ENCODE assay signal across 1 cellular context in the genomic region with DNA sequence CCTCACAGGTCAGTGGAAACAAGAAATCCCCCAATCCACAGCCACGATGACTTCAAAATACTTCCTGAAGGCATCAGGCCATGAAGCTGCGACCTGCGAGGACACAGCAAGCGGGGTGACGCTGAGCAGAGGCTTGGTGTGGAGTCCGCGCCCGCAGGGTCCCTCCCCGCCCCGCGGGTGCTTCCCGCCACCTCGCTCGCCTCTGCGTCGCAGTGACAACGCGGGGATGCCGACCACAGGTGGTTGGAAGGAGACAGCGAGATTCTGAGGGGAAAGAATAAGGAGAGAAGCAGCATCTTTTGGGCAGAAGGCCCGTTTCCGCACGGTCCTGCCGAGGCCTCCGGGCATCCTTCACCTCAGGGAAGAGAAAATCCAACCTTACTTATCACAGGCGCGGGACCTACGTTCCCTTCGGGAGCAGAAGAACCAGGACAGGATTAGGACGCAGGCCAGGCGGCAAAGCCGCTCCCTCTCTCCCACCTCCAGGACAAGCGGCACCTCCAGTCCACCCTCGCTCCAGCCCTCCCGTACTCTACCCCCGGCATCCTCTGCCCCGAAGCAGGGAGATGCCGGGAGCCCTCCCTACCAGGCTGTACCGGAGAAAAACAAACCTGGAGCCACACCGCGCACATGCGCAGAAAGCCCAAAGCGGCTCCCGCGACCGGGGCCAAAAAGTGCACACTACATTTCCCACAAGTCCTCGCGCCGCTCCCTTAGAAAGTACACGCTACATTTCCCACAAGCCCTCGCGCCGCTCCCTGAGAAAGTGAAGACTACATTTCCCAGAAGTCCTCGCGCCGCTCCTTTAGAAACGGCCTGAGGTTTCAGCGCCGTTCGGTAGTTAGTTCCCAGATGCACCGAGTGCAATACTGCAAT.
A peak's percentile ranks its signal among the peaks of the same experiment; 100 is the strongest.
TF ChIP-seq lines count a peak whose summit lies in the region.

No MANE protein-coding gene starts in this region.

TF ChIP-seq in HepG2, 621 proteins besides CTCF, POLR2A, EP300 and RAD21 (continued from another document and continues in another):
- TF ChIP-seq, protein P1, sequence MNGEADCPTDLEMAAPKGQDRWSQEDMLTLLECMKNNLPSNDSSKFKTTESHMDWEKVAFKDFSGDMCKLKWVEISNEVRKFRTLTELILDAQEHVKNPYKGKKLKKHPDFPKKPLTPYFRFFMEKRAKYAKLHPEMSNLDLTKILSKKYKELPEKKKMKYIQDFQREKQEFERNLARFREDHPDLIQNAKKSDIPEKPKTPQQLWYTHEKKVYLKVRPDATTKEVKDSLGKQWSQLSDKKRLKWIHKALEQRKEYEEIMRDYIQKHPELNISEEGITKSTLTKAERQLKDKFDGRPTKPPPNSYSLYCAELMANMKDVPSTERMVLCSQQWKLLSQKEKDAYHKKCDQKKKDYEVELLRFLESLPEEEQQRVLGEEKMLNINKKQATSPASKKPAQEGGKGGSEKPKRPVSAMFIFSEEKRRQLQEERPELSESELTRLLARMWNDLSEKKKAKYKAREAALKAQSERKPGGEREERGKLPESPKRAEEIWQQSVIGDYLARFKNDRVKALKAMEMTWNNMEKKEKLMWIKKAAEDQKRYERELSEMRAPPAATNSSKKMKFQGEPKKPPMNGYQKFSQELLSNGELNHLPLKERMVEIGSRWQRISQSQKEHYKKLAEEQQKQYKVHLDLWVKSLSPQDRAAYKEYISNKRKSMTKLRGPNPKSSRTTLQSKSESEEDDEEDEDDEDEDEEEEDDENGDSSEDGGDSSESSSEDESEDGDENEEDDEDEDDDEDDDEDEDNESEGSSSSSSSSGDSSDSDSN (CRISPR knock-in tag; IDR thresholded peaks at IDR 0.05): peak; percentile 77
- TF ChIP-seq ZNF431 (CRISPR knock-in tag; IDR thresholded peaks at IDR 0.05; ENCODE audit: borderline replicate concordance, low read depth) (no peak), KDM5A (IDR thresholded peaks at IDR 0.05; ENCODE audit: borderline replicate concordance, low read length) (peak; percentile 41; the same call in 1 of the 2 replicates), SAP130 (CRISPR knock-in tag; IDR thresholded peaks at IDR 0.05; ENCODE audit: low read depth) (peak; percentile 60), PAX8 (CRISPR knock-in tag; IDR thresholded peaks at IDR 0.05; ENCODE audit: borderline replicate concordance) (0 out of 2 replicates have a peak, but pooled peaks have one; percentile 20), AGO1 (IDR thresholded peaks at IDR 0.05; ENCODE audit: low read depth, low read length, poor library complexity, severe bottlenecking) (peak; percentile 27), ZBTB7B (CRISPR knock-in tag; IDR thresholded peaks at IDR 0.05) (0 out of 2 replicates have a peak, but pooled peaks have one; percentile 16), MED1 (CRISPR knock-in tag; IDR thresholded peaks at IDR 0.05) (peak; percentile 63), ZNF383 (CRISPR knock-in tag; IDR thresholded peaks at IDR 0.05; ENCODE audit: borderline replicate concordance) (peak; percentile 79; the same call in 1 of the 2 replicates), KMT2B (CRISPR knock-in tag; IDR thresholded peaks at IDR 0.05) (peak; percentile 54), NFIB (CRISPR knock-in tag; IDR thresholded peaks at IDR 0.05; ENCODE audit: borderline replicate concordance) (no peak), POLR2AphosphoS2 (IDR thresholded peaks at IDR 0.05; ENCODE audit: low read depth, low read length) (no peak), NFE2 (CRISPR knock-in tag; IDR thresholded peaks at IDR 0.05) (no peak), PAWR (CRISPR knock-in tag; IDR thresholded peaks at IDR 0.05; ENCODE audit: borderline replicate concordance) (peak; percentile 88; the same call in 1 of the 2 replicates), MYC (CRISPR knock-in tag; IDR thresholded peaks at IDR 0.05; ENCODE audit: borderline replicate concordance) (peak; percentile 64; the same call in 1 of the 2 replicates), ZNF292 (CRISPR knock-in tag; IDR thresholded peaks at IDR 0.05; ENCODE audit: borderline replicate concordance, low read depth) (peak; percentile 72; the same call in 1 of the 2 replicates), MXD1 (CRISPR knock-in tag; IDR thresholded peaks at IDR 0.05) (peak; percentile 73; the same call in 1 of the 2 replicates), HIVEP1 (CRISPR knock-in tag; IDR thresholded peaks at IDR 0.05) (0 out of 2 replicates have a peak, but pooled peaks have one; percentile 4), ATF7 (IDR thresholded peaks at IDR 0.05) (no peak), ATF7 (CRISPR knock-in tag; IDR thresholded peaks at IDR 0.05) (no peak), KDM5B (CRISPR knock-in tag; IDR thresholded peaks at IDR 0.05; ENCODE audit: borderline replicate concordance) (peak; percentile 48; the same call in 1 of the 2 replicates), TMF1 (CRISPR knock-in tag; IDR thresholded peaks at IDR 0.05; ENCODE audit: low read depth) (0 out of 2 replicates have a peak, but pooled peaks have one; percentile 64), ASH2L (IDR thresholded peaks at IDR 0.05; ENCODE audit: insufficient read length, low read depth, low read length) (peak; percentile 67), BHLHE40 (IDR thresholded peaks at IDR 0.05; ENCODE audit: low read length) (0 out of 2 replicates have a peak, but pooled peaks have one; percentile 9), RXRB (CRISPR knock-in tag; IDR thresholded peaks at IDR 0.05; ENCODE audit: borderline replicate concordance) (no peak), STAT6 (CRISPR knock-in tag; IDR thresholded peaks at IDR 0.05; ENCODE audit: borderline replicate concordance) (0 out of 2 replicates have a peak, but pooled peaks have one; percentile 4), HDAC1 (CRISPR knock-in tag; IDR thresholded peaks at IDR 0.05) (peak; percentile 58; the same call in 1 of the 2 replicates), TAF1 (CRISPR knock-in tag; IDR thresholded peaks at IDR 0.05) (peak; percentile 51; the same call in 1 of the 2 replicates)
- TF ChIP-seq, protein P2, sequence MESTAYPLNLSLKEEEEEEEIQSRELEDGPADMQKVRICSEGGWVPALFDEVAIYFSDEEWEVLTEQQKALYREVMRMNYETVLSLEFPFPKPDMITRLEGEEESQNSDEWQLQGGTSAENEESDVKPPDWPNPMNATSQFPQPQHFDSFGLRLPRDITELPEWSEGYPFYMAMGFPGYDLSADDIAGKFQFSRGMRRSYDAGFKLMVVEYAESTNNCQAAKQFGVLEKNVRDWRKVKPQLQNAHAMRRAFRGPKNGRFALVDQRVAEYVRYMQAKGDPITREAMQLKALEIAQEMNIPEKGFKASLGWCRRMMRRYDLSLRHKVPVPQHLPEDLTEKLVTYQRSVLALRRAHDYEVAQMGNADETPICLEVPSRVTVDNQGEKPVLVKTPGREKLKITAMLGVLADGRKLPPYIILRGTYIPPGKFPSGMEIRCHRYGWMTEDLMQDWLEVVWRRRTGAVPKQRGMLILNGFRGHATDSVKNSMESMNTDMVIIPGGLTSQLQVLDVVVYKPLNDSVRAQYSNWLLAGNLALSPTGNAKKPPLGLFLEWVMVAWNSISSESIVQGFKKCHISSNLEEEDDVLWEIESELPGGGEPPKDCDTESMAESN (CRISPR knock-in tag; conservative IDR thresholded peaks at IDR 0.05): no peak
- TF ChIP-seq, protein P3, sequence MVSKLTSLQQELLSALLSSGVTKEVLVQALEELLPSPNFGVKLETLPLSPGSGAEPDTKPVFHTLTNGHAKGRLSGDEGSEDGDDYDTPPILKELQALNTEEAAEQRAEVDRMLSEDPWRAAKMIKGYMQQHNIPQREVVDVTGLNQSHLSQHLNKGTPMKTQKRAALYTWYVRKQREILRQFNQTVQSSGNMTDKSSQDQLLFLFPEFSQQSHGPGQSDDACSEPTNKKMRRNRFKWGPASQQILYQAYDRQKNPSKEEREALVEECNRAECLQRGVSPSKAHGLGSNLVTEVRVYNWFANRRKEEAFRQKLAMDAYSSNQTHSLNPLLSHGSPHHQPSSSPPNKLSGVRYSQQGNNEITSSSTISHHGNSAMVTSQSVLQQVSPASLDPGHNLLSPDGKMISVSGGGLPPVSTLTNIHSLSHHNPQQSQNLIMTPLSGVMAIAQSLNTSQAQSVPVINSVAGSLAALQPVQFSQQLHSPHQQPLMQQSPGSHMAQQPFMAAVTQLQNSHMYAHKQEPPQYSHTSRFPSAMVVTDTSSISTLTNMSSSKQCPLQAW (CRISPR knock-in tag; IDR thresholded peaks at IDR 0.05): 0 out of 2 replicates have a peak, but pooled peaks have one; percentile 37
- TF ChIP-seq, protein P4, sequence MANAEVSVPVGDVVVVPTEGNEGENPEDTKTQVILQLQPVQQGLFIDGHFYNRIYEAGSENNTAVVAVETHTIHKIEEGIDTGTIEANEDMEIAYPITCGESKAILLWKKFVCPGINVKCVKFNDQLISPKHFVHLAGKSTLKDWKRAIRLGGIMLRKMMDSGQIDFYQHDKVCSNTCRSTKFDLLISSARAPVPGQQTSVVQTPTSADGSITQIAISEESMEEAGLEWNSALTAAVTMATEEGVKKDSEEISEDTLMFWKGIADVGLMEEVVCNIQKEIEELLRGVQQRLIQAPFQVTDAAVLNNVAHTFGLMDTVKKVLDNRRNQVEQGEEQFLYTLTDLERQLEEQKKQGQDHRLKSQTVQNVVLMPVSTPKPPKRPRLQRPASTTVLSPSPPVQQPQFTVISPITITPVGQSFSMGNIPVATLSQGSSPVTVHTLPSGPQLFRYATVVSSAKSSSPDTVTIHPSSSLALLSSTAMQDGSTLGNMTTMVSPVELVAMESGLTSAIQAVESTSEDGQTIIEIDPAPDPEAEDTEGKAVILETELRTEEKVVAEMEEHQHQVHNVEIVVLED (CRISPR knock-in tag; IDR thresholded peaks at IDR 0.05; ENCODE audit: borderline replicate concordance): peak; percentile 76
- TF ChIP-seq, protein P5, sequence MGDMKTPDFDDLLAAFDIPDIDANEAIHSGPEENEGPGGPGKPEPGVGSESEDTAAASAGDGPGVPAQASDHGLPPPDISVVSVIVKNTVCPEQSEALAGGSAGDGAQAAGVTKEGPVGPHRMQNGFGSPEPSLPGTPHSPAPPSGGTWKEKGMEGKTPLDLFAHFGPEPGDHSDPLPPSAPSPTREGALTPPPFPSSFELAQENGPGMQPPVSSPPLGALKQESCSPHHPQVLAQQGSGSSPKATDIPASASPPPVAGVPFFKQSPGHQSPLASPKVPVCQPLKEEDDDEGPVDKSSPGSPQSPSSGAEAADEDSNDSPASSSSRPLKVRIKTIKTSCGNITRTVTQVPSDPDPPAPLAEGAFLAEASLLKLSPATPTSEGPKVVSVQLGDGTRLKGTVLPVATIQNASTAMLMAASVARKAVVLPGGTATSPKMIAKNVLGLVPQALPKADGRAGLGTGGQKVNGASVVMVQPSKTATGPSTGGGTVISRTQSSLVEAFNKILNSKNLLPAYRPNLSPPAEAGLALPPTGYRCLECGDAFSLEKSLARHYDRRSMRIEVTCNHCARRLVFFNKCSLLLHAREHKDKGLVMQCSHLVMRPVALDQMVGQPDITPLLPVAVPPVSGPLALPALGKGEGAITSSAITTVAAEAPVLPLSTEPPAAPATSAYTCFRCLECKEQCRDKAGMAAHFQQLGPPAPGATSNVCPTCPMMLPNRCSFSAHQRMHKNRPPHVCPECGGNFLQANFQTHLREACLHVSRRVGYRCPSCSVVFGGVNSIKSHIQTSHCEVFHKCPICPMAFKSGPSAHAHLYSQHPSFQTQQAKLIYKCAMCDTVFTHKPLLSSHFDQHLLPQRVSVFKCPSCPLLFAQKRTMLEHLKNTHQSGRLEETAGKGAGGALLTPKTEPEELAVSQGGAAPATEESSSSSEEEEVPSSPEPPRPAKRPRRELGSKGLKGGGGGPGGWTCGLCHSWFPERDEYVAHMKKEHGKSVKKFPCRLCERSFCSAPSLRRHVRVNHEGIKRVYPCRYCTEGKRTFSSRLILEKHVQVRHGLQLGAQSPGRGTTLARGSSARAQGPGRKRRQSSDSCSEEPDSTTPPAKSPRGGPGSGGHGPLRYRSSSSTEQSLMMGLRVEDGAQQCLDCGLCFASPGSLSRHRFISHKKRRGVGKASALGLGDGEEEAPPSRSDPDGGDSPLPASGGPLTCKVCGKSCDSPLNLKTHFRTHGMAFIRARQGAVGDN (CRISPR knock-in tag; IDR thresholded peaks at IDR 0.05): peak; percentile 95
- TF ChIP-seq, protein P6, sequence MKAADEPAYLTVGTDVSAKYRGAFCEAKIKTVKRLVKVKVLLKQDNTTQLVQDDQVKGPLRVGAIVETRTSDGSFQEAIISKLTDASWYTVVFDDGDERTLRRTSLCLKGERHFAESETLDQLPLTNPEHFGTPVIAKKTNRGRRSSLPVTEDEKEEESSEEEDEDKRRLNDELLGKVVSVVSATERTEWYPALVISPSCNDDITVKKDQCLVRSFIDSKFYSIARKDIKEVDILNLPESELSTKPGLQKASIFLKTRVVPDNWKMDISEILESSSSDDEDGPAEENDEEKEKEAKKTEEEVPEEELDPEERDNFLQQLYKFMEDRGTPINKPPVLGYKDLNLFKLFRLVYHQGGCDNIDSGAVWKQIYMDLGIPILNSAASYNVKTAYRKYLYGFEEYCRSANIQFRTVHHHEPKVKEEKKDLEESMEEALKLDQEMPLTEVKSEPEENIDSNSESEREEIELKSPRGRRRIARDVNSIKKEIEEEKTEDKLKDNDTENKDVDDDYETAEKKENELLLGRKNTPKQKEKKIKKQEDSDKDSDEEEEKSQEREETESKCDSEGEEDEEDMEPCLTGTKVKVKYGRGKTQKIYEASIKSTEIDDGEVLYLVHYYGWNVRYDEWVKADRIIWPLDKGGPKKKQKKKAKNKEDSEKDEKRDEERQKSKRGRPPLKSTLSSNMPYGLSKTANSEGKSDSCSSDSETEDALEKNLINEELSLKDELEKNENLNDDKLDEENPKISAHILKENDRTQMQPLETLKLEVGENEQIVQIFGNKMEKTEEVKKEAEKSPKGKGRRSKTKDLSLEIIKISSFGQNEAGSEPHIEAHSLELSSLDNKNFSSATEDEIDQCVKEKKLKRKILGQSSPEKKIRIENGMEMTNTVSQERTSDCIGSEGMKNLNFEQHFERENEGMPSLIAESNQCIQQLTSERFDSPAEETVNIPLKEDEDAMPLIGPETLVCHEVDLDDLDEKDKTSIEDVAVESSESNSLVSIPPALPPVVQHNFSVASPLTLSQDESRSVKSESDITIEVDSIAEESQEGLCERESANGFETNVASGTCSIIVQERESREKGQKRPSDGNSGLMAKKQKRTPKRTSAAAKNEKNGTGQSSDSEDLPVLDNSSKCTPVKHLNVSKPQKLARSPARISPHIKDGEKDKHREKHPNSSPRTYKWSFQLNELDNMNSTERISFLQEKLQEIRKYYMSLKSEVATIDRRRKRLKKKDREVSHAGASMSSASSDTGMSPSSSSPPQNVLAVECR (CRISPR knock-in tag; IDR thresholded peaks at IDR 0.05; ENCODE audit: borderline replicate concordance): peak; percentile 81
